ENCODE assay signal across 22 cellular contexts in genomic region chr6:130000526-130001228, GRCh38.
"Had no signal": no experiment of that assay in that cellular context is flagged by ENCODE, and none has a peak within 500 bp of the region (broad histone marks: within the 10 kb centered on the region; RNA-seq: fewer than 3 reads in every experiment).

No MANE protein-coding gene starts in this region.

- H3K36me3 Mint-ChIP-seq: activated CD4-positive, alpha-beta memory T cell treated with anti-CD3 and anti-CD28 coated beads for 36 hours had no signal

- H3K9me3 ChIP-seq: breast epithelium, MG63 had no signal

- FAIRE-seq: RCC 7860 had no signal

- H3K4me2 ChIP-seq: KMS-11 had no signal

- H3K27me3 ChIP-seq: breast epithelium, MG63 had no signal

- H3K4me3 ChIP-seq: breast epithelium, MG63 had no signal

- H3K4me1 ChIP-seq: breast epithelium had no signal

- H3K4me3 Mint-ChIP-seq: activated B cell treated with CpG ODN at 0.5 μM for 24 hours; activated CD4-positive, alpha-beta memory T cell treated with anti-CD3 and anti-CD28 coated beads for 36 hours; activated CD4-positive, alpha-beta T cell treated with anti-CD3 and anti-CD28 coated beads, Interleukin-2, amount 10 ng/mL, durations not matched to agents 7 days and 5 days; activated naive CD4-positive, alpha-beta T cell treated with anti-CD3 and anti-CD28 coated beads, Interleukin-2, amount 50 U/mL, for 24 hours; T-helper 1 cell treated with Interleukin-12 subunit alpha and Interleukin-12 subunit beta and Interleukin-4 antibody, amounts not matched to agents 30 μg/mL and 1 μg/mL, for 36 hours had no signal

- H3K4me1 Mint-ChIP-seq: activated B cell treated with CpG ODN at 0.5 μM for 24 hours; activated CD4-positive, alpha-beta T cell treated with anti-CD3 and anti-CD28 coated beads, Interleukin-2, amount 10 ng/mL, durations not matched to agents 7 days and 5 days; activated naive CD4-positive, alpha-beta T cell treated with anti-CD3 and anti-CD28 coated beads, Interleukin-2, amount 50 U/mL, for 24 hours had no signal

- DNase-seq: activated B cell treated with CpG ODN at 0.5 μM for 24 hours; activated CD4-positive, alpha-beta memory T cell treated with anti-CD3 and anti-CD28 coated beads for 36 hours; activated CD4-positive, alpha-beta T cell treated with anti-CD3 and anti-CD28 coated beads, Interleukin-2, amount 10 ng/mL, durations not matched to agents 7 days and 5 days; activated CD8-positive, alpha-beta memory T cell treated with anti-CD3 and anti-CD28 coated beads for 24 hours; activated naive CD4-positive, alpha-beta T cell; activated T-cell treated with anti-CD3 and anti-CD28 coated beads, Interleukin-2, amount 50 U/mL, for 48 hours; aorta; caudate nucleus; MG63; MV-4-11; NCI-H1092 treated with DMSO at 0.1 percent for 48 hours; NCI-H1417 treated with DMSO at 0.1 percent for 48 hours; NCI-H1694 treated with DMSO at 0.1 percent for 48 hours; NCI-H2029 treated with DMSO at 0.1 percent for 48 hours; NCI-H510A treated with DMSO at 0.1 percent for 48 hours; NCI-H69; SHP77 treated with DMSO at 0.1 percent for 48 hours had no signal

- H3K27me3 Mint-ChIP-seq: activated CD4-positive, alpha-beta memory T cell treated with anti-CD3 and anti-CD28 coated beads for 36 hours had no signal

- H3K27ac Mint-ChIP-seq: activated B cell treated with CpG ODN at 0.5 μM for 24 hours; activated CD4-positive, alpha-beta memory T cell treated with anti-CD3 and anti-CD28 coated beads for 36 hours; activated CD4-positive, alpha-beta T cell treated with anti-CD3 and anti-CD28 coated beads, Interleukin-2, amount 10 ng/mL, durations not matched to agents 7 days and 5 days; activated naive CD4-positive, alpha-beta T cell treated with anti-CD3 and anti-CD28 coated beads, Interleukin-2, amount 50 U/mL, for 24 hours; T-helper 1 cell treated with Interleukin-12 subunit alpha and Interleukin-12 subunit beta and Interleukin-4 antibody, amounts not matched to agents 30 μg/mL and 1 μg/mL, for 36 hours had no signal

- H3K9me3 Mint-ChIP-seq: activated B cell treated with CpG ODN at 0.5 μM for 24 hours; activated CD4-positive, alpha-beta memory T cell treated with anti-CD3 and anti-CD28 coated beads for 36 hours; activated CD4-positive, alpha-beta T cell treated with anti-CD3 and anti-CD28 coated beads, Interleukin-2, amount 10 ng/mL, durations not matched to agents 7 days and 5 days; activated naive CD4-positive, alpha-beta T cell treated with anti-CD3 and anti-CD28 coated beads, Interleukin-2, amount 50 U/mL, for 24 hours; T-helper 1 cell treated with Interleukin-12 subunit alpha and Interleukin-12 subunit beta and Interleukin-4 antibody, amounts not matched to agents 30 μg/mL and 1 μg/mL, for 36 hours had no signal

- H3K27ac ChIP-seq: breast epithelium, KMS-11 had no signal

- H3K9ac ChIP-seq: KMS-11 had no signal

- H3K36me3 ChIP-seq: breast epithelium, MG63 had no signal
